24 cellular contexts compared by ENCODE assay signal in the genomic region with DNA sequence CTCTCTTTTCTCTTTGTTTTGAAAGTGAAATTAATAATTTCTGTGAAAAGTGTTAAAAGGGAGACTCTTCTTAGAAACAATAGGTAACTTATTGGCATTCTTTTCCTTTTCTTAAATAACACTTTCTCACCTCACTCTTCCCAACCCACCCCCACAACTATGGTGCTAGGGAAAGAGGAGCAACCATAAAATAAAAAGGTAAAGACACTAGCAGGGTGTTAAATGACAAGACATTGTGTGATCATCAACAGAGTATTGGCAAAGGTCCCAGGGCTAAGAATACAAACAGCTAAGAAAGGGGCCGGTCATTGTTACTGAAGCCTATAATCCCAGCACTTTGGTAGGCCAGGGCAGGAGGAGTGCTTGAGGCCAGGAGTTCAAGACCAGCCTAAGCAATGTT.
"Had no signal": no experiment of that assay in that cellular context is flagged by ENCODE, and none has a peak within 500 bp of the region (broad histone marks: within the 10 kb centered on the region; RNA-seq: fewer than 3 reads in every experiment).

No MANE protein-coding gene starts in this region.

- H3K36me3 Mint-ChIP-seq: activated CD8-positive, alpha-beta memory T cell treated with anti-CD3 and anti-CD28 coated beads, Interleukin-2, amount 10 ng/mL, durations not matched to agents 7 days and 5 days; activated naive CD8-positive, alpha-beta T cell had no signal

- H3K4me1 Mint-ChIP-seq: activated CD4-positive, alpha-beta T cell treated with anti-CD3 and anti-CD28 coated beads for 36 hours; activated CD8-positive, alpha-beta memory T cell treated with anti-CD3 and anti-CD28 coated beads, Interleukin-2, amount 10 ng/mL, durations not matched to agents 7 days and 5 days; nephron progenitor cell had no signal

- DNase-seq: activated CD4-positive, alpha-beta T cell treated with anti-CD3 and anti-CD28 coated beads for 36 hours; activated CD4-positive, CD25-positive, alpha-beta regulatory T cell; activated CD8-positive, alpha-beta memory T cell treated with anti-CD3 and anti-CD28 coated beads, Interleukin-2, amount 10 ng/mL, durations not matched to agents 7 days and 5 days; activated CD8-positive, alpha-beta T cell treated with anti-CD3 and anti-CD28 coated beads, Interleukin-2, amount 10 ng/mL, durations not matched to agents 7 days and 5 days; activated effector memory CD4-positive, alpha-beta T cell treated with Interleukin-2 at 50 U/mL for 16 hours; activated naive CD4-positive, alpha-beta T cell treated with Interleukin-2 at 50 U/mL for 16 hours; anterior cingulate cortex; dermis blood vessel endothelial cell; effector CD4-positive, alpha-beta T cell; heart right ventricle; kidney glomerular epithelial cell; left lung; lower lobe of right lung; mucosa of descending colon; nephron progenitor cell; ovary; psoas muscle; stimulated activated CD4-positive, alpha-beta T cell treated with anti-CD3 and anti-CD28 coated beads, Interleukin-15, amount 100 ng/mL, for 24 hours; stimulated activated CD4-positive, alpha-beta T cell treated with anti-CD3 and anti-CD28 coated beads, Interleukin-2, amount 100 ng/mL, for 24 hours; stimulated activated naive CD4-positive, alpha-beta T cell had no signal

- H3K27me3 Mint-ChIP-seq: activated CD4-positive, alpha-beta T cell treated with anti-CD3 and anti-CD28 coated beads for 36 hours; activated CD8-positive, alpha-beta memory T cell treated with anti-CD3 and anti-CD28 coated beads, Interleukin-2, amount 10 ng/mL, durations not matched to agents 7 days and 5 days; activated naive CD8-positive, alpha-beta T cell had no signal

- H3K9me3 Mint-ChIP-seq: nephron progenitor cell had no signal

- H3K4me3 Mint-ChIP-seq: activated CD4-positive, alpha-beta T cell treated with anti-CD3 and anti-CD28 coated beads for 36 hours; activated CD8-positive, alpha-beta memory T cell treated with anti-CD3 and anti-CD28 coated beads, Interleukin-2, amount 10 ng/mL, durations not matched to agents 7 days and 5 days; activated CD8-positive, alpha-beta T cell treated with anti-CD3 and anti-CD28 coated beads, Interleukin-2, amount 10 ng/mL, durations not matched to agents 7 days and 5 days; activated naive CD8-positive, alpha-beta T cell; nephron progenitor cell had no signal

- H3K27ac Mint-ChIP-seq: activated CD4-positive, alpha-beta T cell treated with anti-CD3 and anti-CD28 coated beads for 36 hours; activated CD8-positive, alpha-beta memory T cell treated with anti-CD3 and anti-CD28 coated beads, Interleukin-2, amount 10 ng/mL, durations not matched to agents 7 days and 5 days; activated CD8-positive, alpha-beta T cell treated with anti-CD3 and anti-CD28 coated beads, Interleukin-2, amount 10 ng/mL, durations not matched to agents 7 days and 5 days; activated naive CD8-positive, alpha-beta T cell; nephron progenitor cell had no signal

- H3K4me3 ChIP-seq: esophagus muscularis mucosa, heart right ventricle, left lung, lower lobe of right lung, mucosa of descending colon, ovary, psoas muscle, right atrium auricular region, tibial nerve had no signal
